In genomic region chr4:67871867-67872266, GRCh38 we compare ENCODE assay signal across 8 cellular contexts. TPM values are rescaled to one million over a fixed set of nuclear protein-coding genes. Genes with fewer than 3 reads are reported as not detected.
DNase-seq lines count a peak whose midpoint lies in the region; ATAC-seq and TF ChIP-seq lines count a peak whose summit lies in the region.

No MANE protein-coding gene starts in this region.

- POLR2A ChIA-PET in CD4-positive, alpha-beta memory T cell (lab: Charles Lee; ENCODE audit: partially characterized antibody) = no interaction called here

- CTCF ChIA-PET in CD4-positive, alpha-beta memory T cell (lab: Charles Lee; ENCODE audit: partially characterized antibody) = no interaction called here

- H3K27ac Mint-ChIP-seq in CD4-positive, alpha-beta memory T cell = no peak overlapping the region

- H3K4me1 ChIP-seq in foreskin keratinocyte (peaks cover 12% of the 10 kb centered on the region), uterus (no peaks in the 10 kb centered on the region)
- H3K4me1 ChIP-seq in CD4-positive, alpha-beta memory T cell (ENCODE audit: insufficient read depth, low read length) = no peaks in the 10 kb centered on the region

- H3K27me3 ChIP-seq in foreskin keratinocyte (no peaks in the 10 kb centered on the region), uterus (no peaks in the 10 kb centered on the region)
- H3K27me3 ChIP-seq in CD4-positive, alpha-beta memory T cell (ENCODE audit: insufficient read depth, low read length) = no peaks in the 10 kb centered on the region

- no peaks in the 10 kb centered on the region for H3K9me3 ChIP-seq in uterus
- no peaks in the 10 kb centered on the region for H3K9me3 ChIP-seq in CD4-positive, alpha-beta memory T cell (ENCODE audit: control insufficient read depth in 1 of 2, low read length in 2 of 2)

- intact Hi-C loops in uterus (cut with DNase I; ENCODE audit: low total_unique reads) = no loop called here
- intact Hi-C loops in CD4-positive, alpha-beta memory T cell (cut with micrococcal nuclease) = no loop called here

- H3K27me3 Mint-ChIP-seq in CD4-positive, alpha-beta memory T cell = peaks cover 2 to 4% of the 10 kb centered on the region in 2 donors

- no peaks in the 10 kb centered on the region for H3K4me1 Mint-ChIP-seq in CD4-positive, alpha-beta memory T cell

- H3K4me3 ChIP-seq in uterus = no peak overlapping the region
- no peak overlapping the region for H3K4me3 ChIP-seq in CD4-positive, alpha-beta memory T cell (ENCODE audit: low read length in 2 of 2)

- no peaks in the 10 kb centered on the region for H3K36me3 Mint-ChIP-seq in CD4-positive, alpha-beta memory T cell

- ATAC-seq in GM21360 (IDR thresholded peaks at IDR 0.05; ENCODE audit: unreplicated experiment) = peak; percentile 98
- ATAC-seq in HG03565 (IDR thresholded peaks at IDR 0.05; ENCODE audit: unreplicated experiment) = peak; percentile 94
- peak; percentile 96 for ATAC-seq in foreskin keratinocyte
- no peak for ATAC-seq in HG02763 (IDR thresholded peaks at IDR 0.05; ENCODE audit: unreplicated experiment)

- peak; percentile 89 for TF ChIP-seq CTCF in foreskin keratinocyte (conservative IDR thresholded peaks at IDR 0.05)
- TF ChIP-seq CTCF in uterus (IDR thresholded peaks at IDR 0.05) = peak in 1 of 4 experiments; percentile 4

- H3K27ac ChIP-seq in foreskin keratinocyte (no peak overlapping the region), uterus (no peak overlapping the region)
- H3K27ac ChIP-seq in CD4-positive, alpha-beta memory T cell (ENCODE audit: low read depth, low read length) = no peak overlapping the region

- H3K4me3 Mint-ChIP-seq in CD4-positive, alpha-beta memory T cell = no peak overlapping the region

- no peak for TF ChIP-seq POLR2A in uterus (IDR thresholded peaks at IDR 0.05)

- no peaks in the 10 kb centered on the region for H3K36me3 ChIP-seq in uterus
- H3K36me3 ChIP-seq in CD4-positive, alpha-beta memory T cell (ENCODE audit: insufficient read depth, low read length) = no peaks in the 10 kb centered on the region

- peaks cover 0 to 5% (median 0%) of the 10 kb centered on the region in 8 donors for H3K9me3 Mint-ChIP-seq in CD4-positive, alpha-beta memory T cell

- DNase-seq in EH (ENCODE audit: low read depth) (peak; percentile 62), RPMI8226 (peak; percentile 24), foreskin keratinocyte (peak in 1 of 2 donors; percentile 69), uterus (no peak)
- no peak for DNase-seq in CD4-positive, alpha-beta memory T cell

RNA-seq across cellular contexts. Expression of gene TMPRSS11D, which starts 11.9 kb away (rescaled TPM):
- total RNA-seq in foreskin keratinocyte (0.17 and 0.99 TPM in 2 replicates), uterus (not detected)
- 0.20 and 0.54 TPM in 2 replicates for polyA plus RNA-seq in foreskin keratinocyte
- not detected for total RNA-seq in CD4-positive, alpha-beta memory T cell
- polyA plus RNA-seq in CD4-positive, alpha-beta memory T cell = not detected

Comparison
In these comparisons a context has a peak if more than half of its experiments do, and no peak if none do; other contexts are left out.
1. DNase-seq: peak in EH (single experiment) and RPMI8226 (single experiment); none in uterus (0 of 2) and CD4-positive, alpha-beta memory T cell (0 of 5).